ENCODE assay signal across 33 cellular contexts in the genomic region with DNA sequence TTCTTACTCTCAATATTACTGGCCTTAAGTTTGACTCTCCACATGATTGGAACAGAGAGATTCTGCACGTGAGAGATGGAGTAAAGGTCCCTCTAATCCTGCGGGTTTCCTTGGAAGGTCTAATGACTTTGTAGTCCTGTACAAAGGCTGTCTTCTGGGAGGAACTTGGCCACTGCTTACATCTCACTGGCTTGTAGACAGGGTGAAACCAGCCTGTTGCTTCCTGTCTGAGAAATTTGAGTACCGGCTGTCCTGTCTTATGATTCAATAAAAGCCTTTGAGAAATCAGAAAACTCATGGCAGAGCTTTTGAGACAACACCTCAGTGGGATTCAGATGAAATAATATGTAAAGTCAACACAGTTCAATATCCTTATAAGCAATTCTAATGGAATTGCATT. TPM values are rescaled to one million over a fixed set of nuclear protein-coding genes. Genes with fewer than 3 reads are reported as not detected.
DNase-seq lines count a peak whose midpoint lies in the region; ATAC-seq, FAIRE-seq and TF ChIP-seq lines count a peak whose summit lies in the region.
"Had no signal": no experiment of that assay in that cellular context is flagged by ENCODE, and none has a peak within 500 bp of the region (broad histone marks: within the 10 kb centered on the region; RNA-seq: fewer than 3 reads in every experiment).

No MANE protein-coding gene starts in this region.

- H3K4me1 ChIP-seq in MM.1S (ENCODE audit: low read length) (peaks cover 7% of the 10 kb centered on the region), heart right ventricle (peaks cover 0 to 9% (median 0%) of the 10 kb centered on the region in 9 donors)
- H3K4me1 ChIP-seq: left ventricle myocardium inferior, prostate gland, thyroid gland had no signal

- H3K36me3 ChIP-seq in MM.1S (replicated peaks; ENCODE audit: insufficient read depth, low read length) (no peaks in the 10 kb centered on the region), bronchial epithelial cell (ENCODE audit: control insufficient read depth, insufficient read depth, low read length) (no peaks in the 10 kb centered on the region), heart right ventricle (no peaks in the 10 kb centered on the region)
- H3K36me3 ChIP-seq: ascending aorta, left ventricle myocardium inferior, neutrophil, prostate gland, SJSA1, thyroid gland, vagina had no signal

- DNase-seq in stimulated activated naive CD8-positive, alpha-beta T cell treated with anti-CD3 and anti-CD28 coated beads, Interleukin-15, amount 100 ng/mL, for 72 hours, result no peak
- no peak for DNase-seq in stimulated activated naive CD8-positive, alpha-beta T cell treated with anti-CD3 and anti-CD28 coated beads, Interleukin-15, Interleukin-2, amounts not matched to agents 100 U/mL and 50 U/mL, for 24 hours
- DNase-seq in MM.1S (peak; percentile 72), bronchial epithelial cell (ENCODE audit: low read depth) (peak; percentile 39), HuH-7 (ENCODE audit: low spot score) (no peak), heart right ventricle (no peak), NCI-H526 treated with DMSO at 0.1 percent for 48 hours (lab: John Stamatoyannopoulos, UW) (no peak), Right ventricle myocardium superior (no peak)
- DNase-seq: activated CD4-positive, alpha-beta memory T cell treated with anti-CD3 and anti-CD28 coated beads, Interleukin-2, amount 10 ng/mL, durations not matched to agents 7 days and 5 days; activated CD4-positive, alpha-beta T cell treated with anti-CD3 and anti-CD28 coated beads for 1 hour; activated CD8-positive, alpha-beta memory T cell treated with anti-CD3 and anti-CD28 coated beads, Interleukin-2, amount 50 U/mL, for 48 hours; activated naive CD8-positive, alpha-beta T cell treated with anti-CD3 and anti-CD28 coated beads for 36 hours; H9; islet precursor cell; left ventricle myocardium inferior; naive B cell; NCI-H1092 treated with DMSO at 0.1 percent for 48 hours; NCI-H187 treated with DMSO at 0.1 percent for 48 hours; NCI-H524 treated with DMSO at 0.1 percent for 48 hours; thyroid gland had no signal

- no peaks in the 10 kb centered on the region for H3K9me3 ChIP-seq in MM.1S (replicated peaks; ENCODE audit: insufficient read depth, low read length)
- H3K9me3 ChIP-seq in heart right ventricle, result peaks cover 0 to 4% (median 0%) of the 10 kb centered on the region in 11 donors
- H3K9me3 ChIP-seq: ascending aorta, neutrophil, prostate gland, SJSA1, thyroid gland, vagina had no signal

- H3K27me3 ChIP-seq in MM.1S (replicated peaks; ENCODE audit: insufficient read depth, low read length), result no peaks in the 10 kb centered on the region
- no peaks in the 10 kb centered on the region for H3K27me3 ChIP-seq in bronchial epithelial cell (ENCODE audit: control insufficient read depth, insufficient read depth, low read length)
- H3K27me3 ChIP-seq in heart right ventricle, result no peaks in the 10 kb centered on the region
- H3K27me3 ChIP-seq: ascending aorta, SJSA1, thyroid gland, vagina had no signal

- intact Hi-C loops in heart right ventricle (cut with DNase I) (no loop called here), Right ventricle myocardium superior (cut with DNase I) (no loop called here)

- no peaks in the 10 kb centered on the region for H3K9me2 ChIP-seq in MM.1S (replicated peaks; ENCODE audit: insufficient read depth, low read length)

- peaks cover 12% of the 10 kb centered on the region for H3K4me1 Mint-ChIP-seq in stimulated activated naive CD8-positive, alpha-beta T cell treated with anti-CD3 and anti-CD28 coated beads, Interleukin-15, amount 100 ng/mL, for 72 hours
- H3K4me1 Mint-ChIP-seq: central memory CD8-positive, alpha-beta T cell; H9; naive B cell had no signal

- H3K4me3 Mint-ChIP-seq in stimulated activated naive CD8-positive, alpha-beta T cell treated with anti-CD3 and anti-CD28 coated beads, Interleukin-15, amount 100 ng/mL, for 72 hours, result no peak overlapping the region
- H3K4me3 Mint-ChIP-seq: activated CD4-positive, alpha-beta memory T cell treated with anti-CD3 and anti-CD28 coated beads, Interleukin-2, amount 10 ng/mL, durations not matched to agents 7 days and 5 days; activated naive CD8-positive, alpha-beta T cell treated with anti-CD3 and anti-CD28 coated beads for 36 hours; CD4-positive, CD25-positive, alpha-beta regulatory T cell; central memory CD8-positive, alpha-beta T cell; H9; mesothelial cell of epicardium; naive B cell; stimulated activated naive CD8-positive, alpha-beta T cell treated with anti-CD3 and anti-CD28 coated beads, Interleukin-15, Interleukin-2, amounts not matched to agents 100 ng/mL and 50 ng/mL, for 24 hours; T-helper 1 cell treated with Interleukin-12 subunit alpha and Interleukin-12 subunit beta and Interleukin-4 antibody, amounts not matched to agents 30 μg/mL and 1 μg/mL, for 36 hours had no signal

- no peaks in the 10 kb centered on the region for H3K9me3 Mint-ChIP-seq in stimulated activated naive CD8-positive, alpha-beta T cell treated with anti-CD3 and anti-CD28 coated beads, Interleukin-15, amount 100 ng/mL, for 72 hours
- H3K9me3 Mint-ChIP-seq: activated naive CD8-positive, alpha-beta T cell treated with anti-CD3 and anti-CD28 coated beads for 36 hours; central memory CD8-positive, alpha-beta T cell; mesothelial cell of epicardium; stimulated activated naive CD8-positive, alpha-beta T cell treated with anti-CD3 and anti-CD28 coated beads, Interleukin-15, Interleukin-2, amounts not matched to agents 100 ng/mL and 50 ng/mL, for 24 hours had no signal

- H4K20me1 ChIP-seq in MM.1S (ENCODE audit: insufficient read depth, low read length), result no peaks in the 10 kb centered on the region

- H3K27ac ChIP-seq in MM.1S (ENCODE audit: low read length), result no peak overlapping the region; the same call in 1 of the 2 replicates
- no peak overlapping the region for H3K27ac ChIP-seq in heart right ventricle
- H3K27ac ChIP-seq: ascending aorta, left ventricle myocardium inferior, neutrophil, prostate gland, SJSA1, thyroid gland, vagina had no signal

- peak; percentile 42 for ATAC-seq in stimulated activated naive CD8-positive, alpha-beta T cell treated with anti-CD3 and anti-CD28 coated beads, Interleukin-15, amount 100 ng/mL, for 72 hours
- no peak for ATAC-seq in stimulated activated naive CD8-positive, alpha-beta T cell treated with anti-CD3 and anti-CD28 coated beads, Interleukin-15, Interleukin-2, amounts not matched to agents 100 U/mL and 50 U/mL, for 24 hours
- ATAC-seq in heart right ventricle (no peak), Right ventricle myocardium superior (ENCODE audit: poor library complexity) (no peak)

- H3K9ac ChIP-seq in MM.1S (ENCODE audit: low read length), result no peak overlapping the region

- peaks cover 2% of the 10 kb centered on the region for H3K27me3 Mint-ChIP-seq in stimulated activated naive CD8-positive, alpha-beta T cell treated with anti-CD3 and anti-CD28 coated beads, Interleukin-15, amount 100 ng/mL, for 72 hours
- H3K27me3 Mint-ChIP-seq: CD4-positive, CD25-positive, alpha-beta regulatory T cell had no signal

- no peaks in the 10 kb centered on the region for H3F3A ChIP-seq in MM.1S (ENCODE audit: insufficient read depth, low read length)

- no peak overlapping the region for H3K27ac Mint-ChIP-seq in stimulated activated naive CD8-positive, alpha-beta T cell treated with anti-CD3 and anti-CD28 coated beads, Interleukin-15, amount 100 ng/mL, for 72 hours
- H3K27ac Mint-ChIP-seq: activated CD4-positive, alpha-beta memory T cell treated with anti-CD3 and anti-CD28 coated beads, Interleukin-2, amount 10 ng/mL, durations not matched to agents 7 days and 5 days; activated naive CD8-positive, alpha-beta T cell treated with anti-CD3 and anti-CD28 coated beads for 36 hours; CD4-positive, CD25-positive, alpha-beta regulatory T cell; H9; mesothelial cell of epicardium; stimulated activated naive CD8-positive, alpha-beta T cell treated with anti-CD3 and anti-CD28 coated beads, Interleukin-15, Interleukin-2, amounts not matched to agents 100 ng/mL and 50 ng/mL, for 24 hours; T-helper 1 cell treated with Interleukin-12 subunit alpha and Interleukin-12 subunit beta and Interleukin-4 antibody, amounts not matched to agents 30 μg/mL and 1 μg/mL, for 36 hours had no signal

- H3K4me3 ChIP-seq in MM.1S (ENCODE audit: low read length) (no peak overlapping the region), bronchial epithelial cell (ENCODE audit: low read depth, low read length) (no peak overlapping the region), heart right ventricle (no peak overlapping the region)
- H3K4me3 ChIP-seq: ascending aorta, left ventricle myocardium inferior, prostate gland, SJSA1, thyroid gland, vagina had no signal

- no peak for TF ChIP-seq CTCF in MM.1S (IDR thresholded peaks at IDR 0.05; ENCODE audit: low read length)
- no peak for TF ChIP-seq CTCF in bronchial epithelial cell (IDR thresholded peaks at IDR 0.05; ENCODE audit: insufficient read depth, low read length, severe bottlenecking)
- no peak for TF ChIP-seq CTCF in heart right ventricle (IDR thresholded peaks at IDR 0.05)

- no peaks in the 10 kb centered on the region for H3K79me2 ChIP-seq in MM.1S (ENCODE audit: low read length)

- H3K4me2 ChIP-seq in MM.1S (ENCODE audit: low read depth, low read length), result no peak overlapping the region; the same call in 1 of the 2 replicates

- no peak for FAIRE-seq in bronchial epithelial cell (lab: Jason Lieb, UNC)
- FAIRE-seq: A204.1, D721Med, GM12891 had no signal

- no peak overlapping the region for H2AFZ ChIP-seq in MM.1S (ENCODE audit: low read length)

- 57 to 74% methylated on average over 3 of the region's 3 CpGs for WGBS in heart right ventricle, 2 donors

RNA-seq across cellular contexts. Expression of gene IL31RA, which starts 43.0 kb away (rescaled TPM):
- 0.13 and 0.26 TPM in 2 replicates for total RNA-seq in bronchial epithelial cell
- 1 to 10 TPM in 4 of 10 donors, under 1 TPM in 3, not detected in 3; 0.21 to 1.6 (median 1.3) TPM for total RNA-seq in heart right ventricle
- polyA plus RNA-seq in heart right ventricle, result under 1 TPM; 0.06 to 0.22 TPM
- not detected for total RNA-seq in Right ventricle myocardium superior
- total RNA-seq: activated naive CD8-positive, alpha-beta T cell treated with anti-CD3 and anti-CD28 coated beads for 36 hours; ascending aorta; CD4-positive, CD25-positive, alpha-beta regulatory T cell; mesothelial cell of epicardium; thyroid gland; vagina had no signal
- polyA plus RNA-seq: CD4-positive, CD25-positive, alpha-beta regulatory T cell had no signal

Comparison
In these comparisons a context has a peak if more than half of its experiments do, and no peak if none do; other contexts are left out.
1. DNase-seq: peak in MM.1S (single experiment) and bronchial epithelial cell (single experiment); none in stimulated activated naive CD8-positive, alpha-beta T cell treated with anti-CD3 and anti-CD28 coated beads, Interleukin-15, amount 100 ng/mL, for 72 hours (0 of 2), stimulated activated naive CD8-positive, alpha-beta T cell treated with anti-CD3 and anti-CD28 coated beads, Interleukin-15, Interleukin-2, amounts not matched to agents 100 U/mL and 50 U/mL, for 24 hours (single experiment), HuH-7 (single experiment), heart right ventricle (0 of 2), NCI-H526 treated with DMSO at 0.1 percent for 48 hours (single experiment) and Right ventricle myocardium superior (single experiment).